ENCODE assay signal across 15 cellular contexts in genomic region chr1:9606458-9606857, GRCh38. TPM values are rescaled to one million over a fixed set of nuclear protein-coding genes. Genes with fewer than 3 reads are reported as not detected.
DNase-seq lines count a peak whose midpoint lies in the region; ATAC-seq, FAIRE-seq and TF ChIP-seq lines count a peak whose summit lies in the region.
"Had no signal": no experiment of that assay in that cellular context is flagged by ENCODE, and none has a peak within 500 bp of the region (broad histone marks: within the 10 kb centered on the region; RNA-seq: fewer than 3 reads in every experiment).

No MANE protein-coding gene starts in this region.

- H3K27me3 Mint-ChIP-seq in GM23338 (ENCODE audit: insufficient read depth, low read depth, poor library complexity), result peaks cover 8% of the 10 kb centered on the region
- no peaks in the 10 kb centered on the region for H3K27me3 Mint-ChIP-seq in nephron progenitor cell (ENCODE audit: low read depth, poor library complexity)
- no peaks in the 10 kb centered on the region for H3K27me3 Mint-ChIP-seq in MCF 10A (ENCODE audit: insufficient read depth, unreplicated experiment)
- no peaks in the 10 kb centered on the region for H3K27me3 Mint-ChIP-seq in activated CD4-positive, alpha-beta T cell treated with anti-CD3 and anti-CD28 coated beads, Interleukin-2, amount 10 ng/mL, durations not matched to agents 7 days and 5 days
- H3K27me3 Mint-ChIP-seq: B cell; CD4-positive, alpha-beta memory T cell had no signal

- in situ Hi-C loops in K562 (cut with MboI), result no loop called here

- intact Hi-C loops in left ventricle myocardium superior (cut with micrococcal nuclease), result no loop called here
- intact Hi-C loops in Right ventricle myocardium inferior (cut with DNase I), result no loop called here
- intact Hi-C loops in K562 (cut with micrococcal nuclease), result no loop called here
- intact Hi-C loops in MCF 10A (cut with micrococcal nuclease), result no loop called here

- no peaks in the 10 kb centered on the region; the same call in 1 of the 2 replicates for H4K20me1 ChIP-seq in GM23338 (replicated peaks; ENCODE audit: insufficient read depth)
- peaks cover 3% of the 10 kb centered on the region; the same call in 1 of the 2 replicates for H4K20me1 ChIP-seq in K562 (replicated peaks; ENCODE audit: control insufficient read depth, insufficient read depth, low read length)

- ATAC-seq in left ventricle myocardium superior (no peak), Right ventricle myocardium inferior (no peak), GM23338 (no peak), K562 (no peak)
- ATAC-seq: GM12878 had no signal

- FAIRE-seq in K562 (lab: Jason Lieb, UNC), result no peak
- FAIRE-seq: GM12878 had no signal

- H3K9me3 Mint-ChIP-seq in GM23338 (no peaks in the 10 kb centered on the region; the same call in 2 of the 3 replicates), nephron progenitor cell (no peaks in the 10 kb centered on the region), MCF 10A (ENCODE audit: unreplicated experiment) (no peaks in the 10 kb centered on the region)
- H3K9me3 Mint-ChIP-seq in activated CD4-positive, alpha-beta T cell treated with anti-CD3 and anti-CD28 coated beads, Interleukin-2, amount 10 ng/mL, durations not matched to agents 7 days and 5 days, result no peaks in the 10 kb centered on the region
- H3K9me3 Mint-ChIP-seq: CD4-positive, alpha-beta memory T cell; H9 had no signal

- no peaks in the 10 kb centered on the region for H3K4me1 ChIP-seq in GM23338 (ENCODE audit: insufficient read depth)
- peaks cover 0 to 14% of the 10 kb centered on the region in 2 experiments; a peak in 1 of 5 replicates for H3K4me1 ChIP-seq in K562 (replicated peaks in 1 of 2; ENCODE audit: control insufficient read depth in 2 of 2, insufficient read depth in 2 of 2, low read length in 2 of 2)

- H3K36me3 ChIP-seq in GM23338 (ENCODE audit: insufficient read depth) (0 out of 2 replicates have a peak, but pooled peaks cover 3% of the 10 kb centered on the region), K562 (ENCODE audit: control insufficient read depth, insufficient read depth, low read length) (peaks cover 97% of the 10 kb centered on the region; the same call in 2 of the 3 replicates)

- H3K9ac ChIP-seq in K562 (ENCODE audit: insufficient read depth in 1 of 2, low read depth in 2 of 2, low read length in 2 of 2), result 0 out of 4 replicates have a peak overlapping the region, but pooled peaks of 1 of the 2 experiments have one; percentile 29

- H3K36me3 Mint-ChIP-seq in GM23338 (ENCODE audit: low read depth) (peaks cover 16% of the 10 kb centered on the region), nephron progenitor cell (ENCODE audit: low read depth) (peaks cover 13% of the 10 kb centered on the region), MCF 10A (ENCODE audit: insufficient read depth, unreplicated experiment) (peaks cover 15% of the 10 kb centered on the region)
- no peaks in the 10 kb centered on the region for H3K36me3 Mint-ChIP-seq in activated CD4-positive, alpha-beta T cell treated with anti-CD3 and anti-CD28 coated beads, Interleukin-2, amount 10 ng/mL, durations not matched to agents 7 days and 5 days (ENCODE audit: low read depth)

- H3K4me3 ChIP-seq in GM23338 (no peak overlapping the region), K562 (no peak overlapping the region)
- H3K4me3 ChIP-seq: GM12878 had no signal

- H3K27ac ChIP-seq in GM23338 (ENCODE audit: low read depth) (no peak overlapping the region), K562 (ENCODE audit: extremely low read depth, low read depth, low read length) (no peak overlapping the region)

- H3K9me2 ChIP-seq in GM23338 (ENCODE audit: insufficient read depth), result no peaks in the 10 kb centered on the region

- H3K4me3 Mint-ChIP-seq in GM23338, result no peak overlapping the region
- H3K4me3 Mint-ChIP-seq in nephron progenitor cell, result no peak overlapping the region
- H3K4me3 Mint-ChIP-seq in MCF 10A (ENCODE audit: unreplicated experiment), result no peak overlapping the region
- H3K4me3 Mint-ChIP-seq in activated CD4-positive, alpha-beta T cell treated with anti-CD3 and anti-CD28 coated beads, Interleukin-2, amount 10 ng/mL, durations not matched to agents 7 days and 5 days, result no peak overlapping the region
- H3K4me3 Mint-ChIP-seq: B cell; CD4-positive, alpha-beta memory T cell; H9 had no signal

- peak; percentile 61 for DNase-seq in left ventricle myocardium superior
- no peak for DNase-seq in Right ventricle myocardium inferior (ENCODE audit: missing footprints)
- no peak for DNase-seq in GM23338 (ENCODE audit: low spot score)
- no peak for DNase-seq in K562 (ENCODE audit: extremely low read depth in 1 of 4, low spot score in 3 of 4)
- no peak for DNase-seq in nephron progenitor cell
- no peak for DNase-seq in NCI-H510A treated with DMSO at 0.1 percent for 48 hours (lab: John Stamatoyannopoulos, UW)
- no peak for DNase-seq in MCF 10A (ENCODE audit: unreplicated experiment)
- no peak for DNase-seq in activated CD4-positive, alpha-beta T cell treated with anti-CD3 and anti-CD28 coated beads, Interleukin-2, amount 10 ng/mL, durations not matched to agents 7 days and 5 days
- DNase-seq: ACHN; CD4-positive, alpha-beta memory T cell; DMS79; GOT3; H9 had no signal

- no TSS peak for BruUV-seq in K562 (replicated peaks; lab: Mats Ljungman, UMichigan)
- BruUV-seq in MCF 10A (replicated peaks; lab: Mats Ljungman, UMichigan), result no TSS peak

- H3K9me3 ChIP-seq in K562 (replicated peaks; ENCODE audit: control insufficient read depth, insufficient read depth, low read depth, low read length), result no peaks in the 10 kb centered on the region

- 93% methylated on average over 21 of the region's 21 CpGs for WGBS in K562 (ENCODE audit: insufficient coverage, low coverage, missing lambda C conversion rate)

- CTCF ChIA-PET in K562 (lab: Yijun Ruan, JAX; ENCODE audit: low intra/inter-chr PET ratio) (no interaction called here), MCF 10A (lab: Yijun Ruan, JAX) (interaction anchor here (0.7 kb wide), 1 partner anchor 11 kb away, joined by 3 read pairs; no protein-coding TSS in a partner anchor)
- CTCF ChIA-PET in activated CD4-positive, alpha-beta T cell treated with anti-CD3 and anti-CD28 coated beads, Interleukin-2, amount 10 ng/mL, durations not matched to agents 7 days and 5 days (lab: Charles Lee), result no interaction called here

- H3K79me2 ChIP-seq in GM23338 (replicated peaks; ENCODE audit: insufficient read depth) (no peaks in the 10 kb centered on the region), K562 (ENCODE audit: control insufficient read depth, insufficient read depth, low read length) (no peaks in the 10 kb centered on the region)

- H3K4me1 Mint-ChIP-seq in GM23338, result 0 out of 3 replicates have a peak, but pooled peaks cover 2% of the 10 kb centered on the region
- no peaks in the 10 kb centered on the region for H3K4me1 Mint-ChIP-seq in nephron progenitor cell
- no peaks in the 10 kb centered on the region for H3K4me1 Mint-ChIP-seq in MCF 10A (ENCODE audit: insufficient read depth, unreplicated experiment)
- H3K4me1 Mint-ChIP-seq in activated CD4-positive, alpha-beta T cell treated with anti-CD3 and anti-CD28 coated beads, Interleukin-2, amount 10 ng/mL, durations not matched to agents 7 days and 5 days, result no peaks in the 10 kb centered on the region
- H3K4me1 Mint-ChIP-seq: B cell; CD4-positive, alpha-beta memory T cell; H9 had no signal

- H3K27me3 ChIP-seq in GM23338 (ENCODE audit: insufficient read depth) (no peaks in the 10 kb centered on the region), K562 (ENCODE audit: control insufficient read depth in 2 of 2, insufficient read depth in 2 of 2, low read length in 2 of 2) (no peaks in the 10 kb centered on the region)

- TF ChIP-seq CTCF in GM23338 (conservative IDR thresholded peaks at IDR 0.05; ENCODE audit: low read depth in 2 of 2) (no peak), K562 (IDR thresholded peaks at IDR 0.05 in 2 of 3, conservative IDR thresholded peaks at IDR 0.05 in 1 of 3; ENCODE audit: insufficient read depth in 2 of 3, low read depth in 1 of 3, low read length in 3 of 3) (no peak), nephron progenitor cell (IDR thresholded peaks at IDR 0.05) (no peak), MCF 10A (IDR thresholded peaks at IDR 0.05; ENCODE audit: unreplicated experiment) (no peak)

- no peak for TF ChIP-seq POLR2A in K562 (conservative IDR thresholded peaks at IDR 0.05)

- H3K9me1 ChIP-seq in K562 (ENCODE audit: control insufficient read depth, insufficient read depth, low read length), result peaks cover 3% of the 10 kb centered on the region

- TF ChIP-seq EP300 in K562 (IDR thresholded peaks at IDR 0.05; ENCODE audit: low read length), result no peak

- H3K4me2 ChIP-seq in GM23338 (no peak overlapping the region), K562 (ENCODE audit: insufficient read depth, low read length) (no peak overlapping the region)

- no peaks in the 10 kb centered on the region for H3F3A ChIP-seq in GM23338 (replicated peaks; ENCODE audit: low read depth)

- no peak for TF ChIP-seq RAD21 in K562 (CRISPR knock-in tag; conservative IDR thresholded peaks at IDR 0.05 in 1 of 2, IDR thresholded peaks at IDR 0.05 in 1 of 2)

- POLR2A ChIA-PET in K562 (lab: Yijun Ruan, JAX) (interaction anchor here (3.0 kb wide), 1 partner anchor 9 kb away, joined by 17 read pairs; no protein-coding TSS in a partner anchor), MCF 10A (lab: Yijun Ruan, JAX) (no interaction called here)
- POLR2A ChIA-PET in activated CD4-positive, alpha-beta T cell treated with anti-CD3 and anti-CD28 coated beads, Interleukin-2, amount 10 ng/mL, durations not matched to agents 7 days and 5 days (lab: Charles Lee), result no interaction called here

- H3K27ac Mint-ChIP-seq in GM23338 (peak overlapping the region; percentile 80; the same call in 1 of the 2 replicates), nephron progenitor cell (peak overlapping the region; percentile 68), MCF 10A (ENCODE audit: low read depth, unreplicated experiment) (no peak overlapping the region)
- H3K27ac Mint-ChIP-seq in activated CD4-positive, alpha-beta T cell treated with anti-CD3 and anti-CD28 coated beads, Interleukin-2, amount 10 ng/mL, durations not matched to agents 7 days and 5 days, result no peak overlapping the region
- H3K27ac Mint-ChIP-seq: B cell; CD4-positive, alpha-beta memory T cell had no signal

- H2AFZ ChIP-seq in GM23338 (no peak overlapping the region), K562 (ENCODE audit: low read depth, low read length) (no peak overlapping the region)

RNA-seq across cellular contexts. Expression of gene TMEM201, which starts 17.7 kb away (rescaled TPM):
- 20.8 TPM for total RNA-seq in left ventricle myocardium superior
- total RNA-seq in Right ventricle myocardium inferior, result 17.4 TPM
- total RNA-seq in GM23338 (2014; rRNA removed; shearing (Covaris generic)), result 24.5 and 27.2 TPM in 2 replicates
- polyA plus RNA-seq in GM23338 (2016; fragmentation: Nextera tagmentation; extraction: Ambion mirVana), result 11.6 and 11.8 TPM in 2 replicates
- 31.6 and 91.3 TPM in 2 replicates for total RNA-seq in K562 (2011; cell fraction: chromatin; rRNA removed; ENCODE audit: low replicate concordance)
- 68.6 and 78.7 TPM in 2 replicates for total RNA-seq in K562 (2011; cell fraction: nucleolus; rRNA removed)
- 48.5 and 50.3 TPM in 2 replicates for total RNA-seq in K562 (2011; cell fraction: nucleoplasm; rRNA removed)
- total RNA-seq in K562 (2014; rRNA removed), result 9.0 and 16.5 TPM in 2 replicates
- 1.9 and 3.0 TPM in 2 replicates for total RNA-seq in K562 (2014; rRNA removed; fragmentation: Illumina TruSeq; extraction: Trizol)
- 7.4 and 9.0 TPM in 2 replicates for total RNA-seq in K562 (2015; rRNA removed; fragmentation: Illumina TruSeq; extraction: Trizol)
- total RNA-seq in K562 (2021), result 48.8 and 51.3 TPM in 2 replicates
- polyA plus RNA-seq in K562 (2011; rRNA removed), result 2.3 and 3.9 TPM in 2 replicates
- 3.0 and 6.9 TPM in 2 replicates for polyA plus RNA-seq in K562 (2011; cell fraction: cytosol; rRNA removed)
- 15.1 and 27.9 TPM in 2 replicates for polyA plus RNA-seq in K562 (2011; cell fraction: nucleus; rRNA removed)
- 18.3 and 22.2 TPM in 2 replicates for polyA plus RNA-seq in K562 (2012)
- 10.3 and 24.1 TPM in 2 replicates for polyA plus RNA-seq in K562 (2014; fragmentation: Illumina TruSeq; extraction: Trizol)
- polyA plus RNA-seq in K562 (2014; fragmentation: Nextera tagmentation; extraction: Ambion mirVana), result under 1 TPM; 0.42 to 0.46 TPM
- 14.7 and 15.4 TPM in 2 replicates for polyA plus RNA-seq in K562 (2014; rRNA removed)
- polyA minus RNA-seq in K562 (2011; rRNA and poly(A)+ RNA removed), result 2.8 and 4.0 TPM in 2 replicates
- 15.2 and 18.0 TPM in 2 replicates for polyA minus RNA-seq in K562 (2011; cell fraction: cytosol; rRNA and poly(A)+ RNA removed)
- polyA minus RNA-seq in K562 (2011; cell fraction: nucleus; rRNA and poly(A)+ RNA removed), result 19.2 and 21.4 TPM in 2 replicates
- 9.2 and 11.1 TPM in 2 replicates for total RNA-seq in MCF 10A (2022)
- 10 to 100 TPM; 17.1 to 17.9 TPM for total RNA-seq in activated CD4-positive, alpha-beta T cell treated with anti-CD3 and anti-CD28 coated beads, Interleukin-2, amount 10 ng/mL, durations not matched to agents 7 days and 5 days

RNA-seq across cellular contexts. Expression of gene PIK3CD, which starts 45.1 kb away (rescaled TPM):
- total RNA-seq in left ventricle myocardium superior (3.4 TPM), Right ventricle myocardium inferior (4.1 TPM), K562 (2014; rRNA removed) (7.4 and 15.2 TPM in 2 replicates), K562 (2014; rRNA removed; fragmentation: Illumina TruSeq; extraction: Trizol) (4.4 and 5.1 TPM in 2 replicates), K562 (2015; rRNA removed; fragmentation: Illumina TruSeq; extraction: Trizol) (7.2 and 8.2 TPM in 2 replicates), K562 (2021) (19.5 and 20.8 TPM in 2 replicates), MCF 10A (2022) (6.3 and 7.0 TPM in 2 replicates)
- total RNA-seq in GM23338 (2014; rRNA removed; shearing (Covaris generic)), result 16.8 and 32.1 TPM in 2 replicates
- polyA plus RNA-seq in GM23338 (2016; fragmentation: Nextera tagmentation; extraction: Ambion mirVana) (6.6 and 7.8 TPM in 2 replicates), K562 (2011; rRNA removed) (5.6 and 14.8 TPM in 2 replicates), K562 (2014; fragmentation: Illumina TruSeq; extraction: Trizol) (9.5 and 12.5 TPM in 2 replicates), K562 (2014; fragmentation: Nextera tagmentation; extraction: Ambion mirVana) (1 to 10 TPM; 1.8 to 2.0 TPM), K562 (2014; rRNA removed) (10.8 and 11.1 TPM in 2 replicates)
- 17.5 and 44.3 TPM in 2 replicates for total RNA-seq in K562 (2011; cell fraction: chromatin; rRNA removed; ENCODE audit: low replicate concordance)
- total RNA-seq in K562 (2011; cell fraction: nucleolus; rRNA removed), result 32.4 and 33.3 TPM in 2 replicates
- 16.6 and 20.1 TPM in 2 replicates for total RNA-seq in K562 (2011; cell fraction: nucleoplasm; rRNA removed)
- polyA plus RNA-seq in K562 (2011; cell fraction: cytosol; rRNA removed), result 8.3 and 11.4 TPM in 2 replicates
- polyA plus RNA-seq in K562 (2011; cell fraction: nucleus; rRNA removed), result 24.4 and 38.0 TPM in 2 replicates
- 11.3 and 21.5 TPM in 2 replicates for polyA plus RNA-seq in K562 (2012)
- polyA minus RNA-seq in K562 (2011; rRNA and poly(A)+ RNA removed), result 5.2 and 8.9 TPM in 2 replicates
- 7.1 and 15.0 TPM in 2 replicates for polyA minus RNA-seq in K562 (2011; cell fraction: cytosol; rRNA and poly(A)+ RNA removed)
- 12.5 and 24.8 TPM in 2 replicates for polyA minus RNA-seq in K562 (2011; cell fraction: nucleus; rRNA and poly(A)+ RNA removed)
- total RNA-seq in activated CD4-positive, alpha-beta T cell treated with anti-CD3 and anti-CD28 coated beads, Interleukin-2, amount 10 ng/mL, durations not matched to agents 7 days and 5 days, result 100 to 1,000 TPM; 222 to 242 TPM

Comparison
In these comparisons a context has a peak if more than half of its experiments do, and no peak if none do; other contexts are left out.
1. H3K27ac Mint-ChIP-seq: peak in GM23338 (single experiment) and nephron progenitor cell (single experiment); none in MCF 10A (single experiment) and activated CD4-positive, alpha-beta T cell treated with anti-CD3 and anti-CD28 coated beads, Interleukin-2, amount 10 ng/mL, durations not matched to agents 7 days and 5 days (single experiment).